ENCODE assay signal across 20 cellular contexts in genomic region chr1:246317723-246318359, GRCh38.
DNase-seq lines count a peak whose midpoint lies in the region; ATAC-seq and TF ChIP-seq lines count a peak whose summit lies in the region.
"Had no signal": no experiment of that assay in that cellular context is flagged by ENCODE, and none has a peak within 500 bp of the region (broad histone marks: within the 10 kb centered on the region; RNA-seq: fewer than 3 reads in every experiment).

No MANE protein-coding gene starts in this region.

- H3K27me3 Mint-ChIP-seq in activated CD8-positive, alpha-beta T cell treated with anti-CD3 and anti-CD28 coated beads, Interleukin-2, amount 10 ng/mL, durations not matched to agents 7 days and 5 days (ENCODE audit: low read depth) = no peaks in the 10 kb centered on the region
- H3K27me3 Mint-ChIP-seq: activated CD4-positive, alpha-beta T cell treated with anti-CD3 and anti-CD28 coated beads, Interleukin-2, amount 10 ng/mL, durations not matched to agents 7 days and 5 days; dendritic cell treated with granulocyte-macrophage colony-stimulating factor and Interleukin-4, amounts not matched to agents 40 ng/mL and 50 ng/mL, for 4 days had no signal

- H3K36me3 Mint-ChIP-seq in activated CD8-positive, alpha-beta T cell treated with anti-CD3 and anti-CD28 coated beads, Interleukin-2, amount 10 ng/mL, durations not matched to agents 7 days and 5 days (ENCODE audit: low read depth) = no peaks in the 10 kb centered on the region

- CTCF ChIA-PET in activated CD8-positive, alpha-beta T cell treated with anti-CD3 and anti-CD28 coated beads, Interleukin-2, amount 10 ng/mL, durations not matched to agents 7 days and 5 days (lab: Charles Lee) = no interaction called here

- no peak overlapping the region for H3K4me3 ChIP-seq in fibroblast of the aortic adventitia (ENCODE audit: low read depth, low read length)
- H3K4me3 ChIP-seq: body of pancreas, lower lobe of right lung, pancreas, upper lobe of right lung had no signal

- no peak overlapping the region for H3K27ac Mint-ChIP-seq in activated CD8-positive, alpha-beta T cell treated with anti-CD3 and anti-CD28 coated beads, Interleukin-2, amount 10 ng/mL, durations not matched to agents 7 days and 5 days
- H3K27ac Mint-ChIP-seq: activated CD4-positive, alpha-beta T cell treated with anti-CD3 and anti-CD28 coated beads, Interleukin-2, amount 10 ng/mL, durations not matched to agents 7 days and 5 days; dendritic cell treated with granulocyte-macrophage colony-stimulating factor and Interleukin-4, amounts not matched to agents 40 ng/mL and 50 ng/mL, for 4 days had no signal

- H3K27ac ChIP-seq in VCaP = peak overlapping the region; percentile 83; the same call in 1 of the 2 replicates
- H3K27ac ChIP-seq: body of pancreas, lower lobe of right lung, pancreas, upper lobe of right lung had no signal

- TF ChIP-seq CTCF in VCaP (conservative IDR thresholded peaks at IDR 0.05) (no peak), fibroblast of the aortic adventitia (IDR thresholded peaks at IDR 0.05; ENCODE audit: insufficient read depth, low read length) (no peak)

- no peak for ATAC-seq in activated CD8-positive, alpha-beta T cell treated with anti-CD3 and anti-CD28 coated beads, Interleukin-2, amount 10 ng/mL, durations not matched to agents 7 days and 5 days
- ATAC-seq: body of pancreas; lower lobe of right lung; pancreas; sciatic nerve; stimulated activated naive CD8-positive, alpha-beta T cell treated with anti-CD3 and anti-CD28 coated beads, Interleukin-15, Interleukin-2, amounts not matched to agents 100 U/mL and 50 U/mL, for 24 hours; upper lobe of right lung had no signal

- H3K4me3 Mint-ChIP-seq in activated CD8-positive, alpha-beta T cell treated with anti-CD3 and anti-CD28 coated beads, Interleukin-2, amount 10 ng/mL, durations not matched to agents 7 days and 5 days = no peak overlapping the region
- H3K4me3 Mint-ChIP-seq: activated CD4-positive, alpha-beta T cell treated with anti-CD3 and anti-CD28 coated beads, Interleukin-2, amount 10 ng/mL, durations not matched to agents 7 days and 5 days; dendritic cell treated with granulocyte-macrophage colony-stimulating factor and Interleukin-4, amounts not matched to agents 40 ng/mL and 50 ng/mL, for 4 days had no signal

- no peaks in the 10 kb centered on the region for H3K4me1 Mint-ChIP-seq in activated CD8-positive, alpha-beta T cell treated with anti-CD3 and anti-CD28 coated beads, Interleukin-2, amount 10 ng/mL, durations not matched to agents 7 days and 5 days (ENCODE audit: low read depth)
- H3K4me1 Mint-ChIP-seq: activated CD4-positive, alpha-beta T cell treated with anti-CD3 and anti-CD28 coated beads, Interleukin-2, amount 10 ng/mL, durations not matched to agents 7 days and 5 days had no signal

- DNase-seq in AG08395 (ENCODE audit: low spot score) (peak; percentile 40), HCEC 1CT (peak; percentile 84), fibroblast of the aortic adventitia (ENCODE audit: low read depth) (peak; percentile 8), globus pallidus (ENCODE audit: low spot score) (no peak), cerebellar cortex (ENCODE audit: low spot score) (no peak)
- no peak for DNase-seq in activated naive CD4-positive, alpha-beta T cell treated with Interleukin-2 at 50 U/mL for 16 hours
- DNase-seq in activated CD8-positive, alpha-beta T cell treated with anti-CD3 and anti-CD28 coated beads, Interleukin-2, amount 10 ng/mL, durations not matched to agents 7 days and 5 days = no peak
- DNase-seq: ACHN; activated CD4-positive, alpha-beta T cell treated with anti-CD3 and anti-CD28 coated beads, Interleukin-2, amount 10 ng/mL, durations not matched to agents 7 days and 5 days; body of pancreas; lower lobe of right lung; NCI-H1417 treated with DMSO at 0.1 percent for 48 hours; NCI-H2171 treated with DMSO at 0.1 percent for 48 hours; NCI-H69; pancreas; stimulated activated naive CD8-positive, alpha-beta T cell treated with anti-CD3 and anti-CD28 coated beads, Interleukin-15, Interleukin-2, amounts not matched to agents 100 U/mL and 50 U/mL, for 24 hours; upper lobe of right lung had no signal

- POLR2A ChIA-PET in activated CD8-positive, alpha-beta T cell treated with anti-CD3 and anti-CD28 coated beads, Interleukin-2, amount 10 ng/mL, durations not matched to agents 7 days and 5 days (lab: Charles Lee) = no interaction called here

- H3K9me3 Mint-ChIP-seq in activated CD8-positive, alpha-beta T cell treated with anti-CD3 and anti-CD28 coated beads, Interleukin-2, amount 10 ng/mL, durations not matched to agents 7 days and 5 days (ENCODE audit: insufficient read depth) = no peaks in the 10 kb centered on the region
- H3K9me3 Mint-ChIP-seq: dendritic cell treated with granulocyte-macrophage colony-stimulating factor and Interleukin-4, amounts not matched to agents 40 ng/mL and 50 ng/mL, for 4 days had no signal

Comparison
In these comparisons a context has a peak if more than half of its experiments do, and no peak if none do; other contexts are left out.
1. DNase-seq: peak in AG08395 (single experiment), HCEC 1CT (single experiment) and fibroblast of the aortic adventitia (single experiment); none in activated naive CD4-positive, alpha-beta T cell treated with Interleukin-2 at 50 U/mL for 16 hours (single experiment), activated CD8-positive, alpha-beta T cell treated with anti-CD3 and anti-CD28 coated beads, Interleukin-2, amount 10 ng/mL, durations not matched to agents 7 days and 5 days (single experiment), globus pallidus (single experiment) and cerebellar cortex (single experiment).